1 cellular context compared by ENCODE assay signal in the genomic region with DNA sequence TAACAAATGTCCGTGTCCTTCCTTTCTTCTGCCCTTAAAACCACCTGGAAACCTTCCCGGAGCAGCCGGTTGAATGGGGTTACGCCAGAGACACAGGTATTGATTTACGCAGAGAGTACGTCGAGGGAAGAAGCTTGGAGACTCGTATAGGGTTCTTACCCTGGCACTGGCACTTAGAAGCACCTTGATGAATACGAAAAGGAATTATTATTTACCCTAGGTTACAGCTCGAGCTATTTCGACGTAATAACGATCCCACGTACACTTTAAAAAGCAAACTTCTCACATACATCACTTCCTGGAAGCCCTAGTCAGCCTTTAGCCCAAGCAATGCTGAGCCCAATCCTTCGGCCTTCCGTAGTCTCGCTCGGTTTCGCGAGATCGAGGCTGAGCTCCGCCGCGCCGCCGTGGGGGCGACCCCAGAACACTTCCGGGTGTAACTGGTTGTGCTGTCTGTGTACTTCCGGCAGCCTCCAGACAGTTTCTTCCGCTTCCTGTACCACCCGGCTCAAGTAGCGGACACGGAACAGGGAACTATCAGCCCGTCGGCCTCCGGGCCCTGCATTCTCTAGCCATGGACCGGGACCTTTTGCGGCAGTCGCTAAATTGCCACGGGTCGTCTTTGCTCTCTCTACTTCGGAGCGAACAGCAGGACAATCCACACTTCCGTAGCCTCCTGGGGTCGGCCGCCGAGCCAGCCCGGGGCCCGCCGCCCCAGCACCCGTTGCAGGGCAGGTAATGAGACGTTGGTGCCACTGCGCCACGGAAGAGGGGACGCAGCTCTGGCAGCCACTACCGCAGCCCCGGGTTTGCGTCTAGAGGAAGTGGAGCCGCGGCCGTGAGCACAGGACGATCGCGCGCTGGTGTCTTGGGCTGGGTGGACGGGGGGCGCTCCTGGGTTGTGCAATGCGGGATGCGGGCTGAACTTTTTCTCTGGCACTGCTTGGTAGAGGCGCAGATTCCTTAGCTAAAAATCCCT.
A peak's percentile ranks its signal among the peaks of the same experiment; 100 is the strongest.
TF ChIP-seq lines count a peak whose summit lies in the region.

A gene with protein sequence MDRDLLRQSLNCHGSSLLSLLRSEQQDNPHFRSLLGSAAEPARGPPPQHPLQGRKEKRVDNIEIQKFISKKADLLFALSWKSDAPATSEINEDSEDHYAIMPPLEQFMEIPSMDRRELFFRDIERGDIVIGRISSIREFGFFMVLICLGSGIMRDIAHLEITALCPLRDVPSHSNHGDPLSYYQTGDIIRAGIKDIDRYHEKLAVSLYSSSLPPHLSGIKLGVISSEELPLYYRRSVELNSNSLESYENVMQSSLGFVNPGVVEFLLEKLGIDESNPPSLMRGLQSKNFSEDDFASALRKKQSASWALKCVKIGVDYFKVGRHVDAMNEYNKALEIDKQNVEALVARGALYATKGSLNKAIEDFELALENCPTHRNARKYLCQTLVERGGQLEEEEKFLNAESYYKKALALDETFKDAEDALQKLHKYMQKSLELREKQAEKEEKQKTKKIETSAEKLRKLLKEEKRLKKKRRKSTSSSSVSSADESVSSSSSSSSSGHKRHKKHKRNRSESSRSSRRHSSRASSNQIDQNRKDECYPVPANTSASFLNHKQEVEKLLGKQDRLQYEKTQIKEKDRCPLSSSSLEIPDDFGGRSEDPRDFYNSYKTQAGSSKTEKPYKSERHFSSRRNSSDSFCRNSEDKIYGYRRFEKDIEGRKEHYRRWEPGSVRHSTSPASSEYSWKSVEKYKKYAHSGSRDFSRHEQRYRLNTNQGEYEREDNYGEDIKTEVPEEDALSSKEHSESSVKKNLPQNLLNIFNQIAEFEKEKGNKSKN (plus strand): TSS at position 476 of the 979 bp plus-strand sequence. CDS start 99 bp downstream, at position 575.

TF ChIP-seq in HepG2, 621 proteins besides CTCF, POLR2A, EP300 and RAD21 (continued from another document and continues in another):
- TF ChIP-seq FOXK1 (CRISPR knock-in tag; IDR thresholded peaks at IDR 0.05; ENCODE audit: borderline replicate concordance, low read depth) = peak; percentile 96
- TF ChIP-seq POGZ (CRISPR knock-in tag; IDR thresholded peaks at IDR 0.05) = peak; percentile 98
- TF ChIP-seq PHF8 (CRISPR knock-in tag; IDR thresholded peaks at IDR 0.05) = peak; percentile 93
- 0 out of 2 replicates have a peak, but pooled peaks have one; percentile 28 for TF ChIP-seq ZNF451 (CRISPR knock-in tag; IDR thresholded peaks at IDR 0.05)
- TF ChIP-seq ZC3H13 (CRISPR knock-in tag; IDR thresholded peaks at IDR 0.05) = 0 out of 2 replicates have a peak, but pooled peaks have one; percentile 40
- TF ChIP-seq ZNF10 (CRISPR knock-in tag; IDR thresholded peaks at IDR 0.05; ENCODE audit: borderline replicate concordance, low read depth) = no peak
- peak; percentile 56 for TF ChIP-seq KLF6 (CRISPR knock-in tag; IDR thresholded peaks at IDR 0.05)
- no peak for TF ChIP-seq ZSCAN20 (CRISPR knock-in tag; IDR thresholded peaks at IDR 0.05; ENCODE audit: borderline replicate concordance)
- TF ChIP-seq, protein P1, sequence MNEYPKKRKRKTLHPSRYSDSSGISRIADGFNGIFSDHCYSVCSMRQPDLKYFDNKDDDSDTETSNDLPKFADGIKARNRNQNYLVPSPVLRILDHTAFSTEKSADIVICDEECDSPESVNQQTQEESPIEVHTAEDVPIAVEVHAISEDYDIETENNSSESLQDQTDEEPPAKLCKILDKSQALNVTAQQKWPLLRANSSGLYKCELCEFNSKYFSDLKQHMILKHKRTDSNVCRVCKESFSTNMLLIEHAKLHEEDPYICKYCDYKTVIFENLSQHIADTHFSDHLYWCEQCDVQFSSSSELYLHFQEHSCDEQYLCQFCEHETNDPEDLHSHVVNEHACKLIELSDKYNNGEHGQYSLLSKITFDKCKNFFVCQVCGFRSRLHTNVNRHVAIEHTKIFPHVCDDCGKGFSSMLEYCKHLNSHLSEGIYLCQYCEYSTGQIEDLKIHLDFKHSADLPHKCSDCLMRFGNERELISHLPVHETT (CRISPR knock-in tag; conservative IDR thresholded peaks at IDR 0.05) = peak; percentile 89
- TF ChIP-seq, protein P2, sequence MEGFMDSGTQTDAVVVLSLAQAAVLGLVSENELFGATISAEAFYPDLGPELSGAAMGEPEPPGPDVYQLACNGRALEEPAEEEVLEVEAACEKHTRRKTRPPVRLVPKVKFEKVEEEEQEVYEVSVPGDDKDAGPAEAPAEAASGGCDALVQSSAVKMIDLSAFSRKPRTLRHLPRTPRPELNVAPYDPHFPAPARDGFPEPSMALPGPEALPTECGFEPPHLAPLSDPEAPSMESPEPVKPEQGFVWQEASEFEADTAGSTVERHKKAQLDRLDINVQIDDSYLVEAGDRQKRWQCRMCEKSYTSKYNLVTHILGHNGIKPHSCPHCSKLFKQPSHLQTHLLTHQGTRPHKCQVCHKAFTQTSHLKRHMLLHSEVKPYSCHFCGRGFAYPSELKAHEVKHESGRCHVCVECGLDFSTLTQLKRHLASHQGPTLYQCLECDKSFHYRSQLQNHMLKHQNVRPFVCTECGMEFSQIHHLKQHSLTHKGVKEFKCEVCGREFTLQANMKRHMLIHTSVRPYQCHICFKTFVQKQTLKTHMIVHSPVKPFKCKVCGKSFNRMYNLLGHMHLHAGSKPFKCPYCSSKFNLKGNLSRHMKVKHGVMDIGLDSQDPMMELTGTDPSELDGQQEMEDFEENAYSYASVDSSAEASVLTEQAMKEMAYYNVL (CRISPR knock-in tag; IDR thresholded peaks at IDR 0.05; ENCODE audit: borderline replicate concordance) = 0 out of 2 replicates have a peak, but pooled peaks have one; percentile 46
- TF ChIP-seq AGO1 (IDR thresholded peaks at IDR 0.05; ENCODE audit: low read depth, low read length, poor library complexity, severe bottlenecking) = no peak
- no peak for TF ChIP-seq ZFP36L2 (CRISPR knock-in tag; IDR thresholded peaks at IDR 0.05)
- no peak for TF ChIP-seq NR2F1 (CRISPR knock-in tag; IDR thresholded peaks at IDR 0.05)
- TF ChIP-seq PAF1 (CRISPR knock-in tag; IDR thresholded peaks at IDR 0.05) = no peak
- TF ChIP-seq, protein P3, sequence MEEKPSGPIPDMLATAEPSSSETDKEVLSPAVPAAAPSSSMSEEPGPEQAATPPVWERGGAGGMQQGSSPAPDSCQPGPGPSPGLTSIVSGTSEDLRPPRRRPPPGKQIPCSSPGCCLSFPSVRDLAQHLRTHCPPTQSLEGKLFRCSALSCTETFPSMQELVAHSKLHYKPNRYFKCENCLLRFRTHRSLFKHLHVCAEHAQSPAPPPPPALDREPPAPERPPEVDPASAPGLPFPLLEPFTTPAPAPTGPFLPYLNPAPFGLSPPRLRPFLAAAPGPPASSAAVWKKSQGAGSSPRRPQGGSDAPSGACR (CRISPR knock-in tag; IDR thresholded peaks at IDR 0.05) = peak; percentile 43; the same call in 1 of the 2 replicates
- TF ChIP-seq, protein P4, sequence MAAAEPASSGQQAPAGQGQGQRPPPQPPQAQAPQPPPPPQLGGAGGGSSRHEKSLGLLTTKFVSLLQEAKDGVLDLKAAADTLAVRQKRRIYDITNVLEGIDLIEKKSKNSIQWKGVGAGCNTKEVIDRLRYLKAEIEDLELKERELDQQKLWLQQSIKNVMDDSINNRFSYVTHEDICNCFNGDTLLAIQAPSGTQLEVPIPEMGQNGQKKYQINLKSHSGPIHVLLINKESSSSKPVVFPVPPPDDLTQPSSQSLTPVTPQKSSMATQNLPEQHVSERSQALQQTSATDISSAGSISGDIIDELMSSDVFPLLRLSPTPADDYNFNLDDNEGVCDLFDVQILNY (CRISPR knock-in tag; conservative IDR thresholded peaks at IDR 0.05) = no peak
- TF ChIP-seq ZNF614 (CRISPR knock-in tag; IDR thresholded peaks at IDR 0.05; ENCODE audit: borderline replicate concordance) = peak; percentile 19; the same call in 1 of the 2 replicates
- TF ChIP-seq, protein P5, sequence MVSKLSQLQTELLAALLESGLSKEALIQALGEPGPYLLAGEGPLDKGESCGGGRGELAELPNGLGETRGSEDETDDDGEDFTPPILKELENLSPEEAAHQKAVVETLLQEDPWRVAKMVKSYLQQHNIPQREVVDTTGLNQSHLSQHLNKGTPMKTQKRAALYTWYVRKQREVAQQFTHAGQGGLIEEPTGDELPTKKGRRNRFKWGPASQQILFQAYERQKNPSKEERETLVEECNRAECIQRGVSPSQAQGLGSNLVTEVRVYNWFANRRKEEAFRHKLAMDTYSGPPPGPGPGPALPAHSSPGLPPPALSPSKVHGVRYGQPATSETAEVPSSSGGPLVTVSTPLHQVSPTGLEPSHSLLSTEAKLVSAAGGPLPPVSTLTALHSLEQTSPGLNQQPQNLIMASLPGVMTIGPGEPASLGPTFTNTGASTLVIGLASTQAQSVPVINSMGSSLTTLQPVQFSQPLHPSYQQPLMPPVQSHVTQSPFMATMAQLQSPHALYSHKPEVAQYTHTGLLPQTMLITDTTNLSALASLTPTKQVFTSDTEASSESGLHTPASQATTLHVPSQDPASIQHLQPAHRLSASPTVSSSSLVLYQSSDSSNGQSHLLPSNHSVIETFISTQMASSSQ (IDR thresholded peaks at IDR 0.05; ENCODE audit: low read depth) = no peak
- TF ChIP-seq, protein P5 (CRISPR knock-in tag; IDR thresholded peaks at IDR 0.05; ENCODE audit: borderline replicate concordance) = peak; percentile 57; the same call in 1 of the 2 replicates
- 0 out of 2 replicates have a peak, but pooled peaks have one; percentile 53 for TF ChIP-seq TRIM24 (CRISPR knock-in tag; IDR thresholded peaks at IDR 0.05)
- TF ChIP-seq HNRNPUL1 (IDR thresholded peaks at IDR 0.05; ENCODE audit: low read depth, low read length) = no peak
- no peak for TF ChIP-seq KLF9 (CRISPR knock-in tag; IDR thresholded peaks at IDR 0.05; ENCODE audit: low read depth)
- TF ChIP-seq ZNF431 (CRISPR knock-in tag; IDR thresholded peaks at IDR 0.05; ENCODE audit: borderline replicate concordance, low read depth) = peak; percentile 53; the same call in 1 of the 2 replicates
- TF ChIP-seq ZNF30 (CRISPR knock-in tag; IDR thresholded peaks at IDR 0.05) = no peak
- TF ChIP-seq FOXO1 (CRISPR knock-in tag; IDR thresholded peaks at IDR 0.05) = peak; percentile 48; the same call in 1 of the 2 replicates
- TF ChIP-seq ZFX (CRISPR knock-in tag; IDR thresholded peaks at IDR 0.05; ENCODE audit: low read depth) = peak; percentile 93
- TF ChIP-seq ZNF781 (CRISPR knock-in tag; IDR thresholded peaks at IDR 0.05; ENCODE audit: borderline replicate concordance, not compliant biosample characterization) = peak; percentile 62
- TF ChIP-seq, protein P6, sequence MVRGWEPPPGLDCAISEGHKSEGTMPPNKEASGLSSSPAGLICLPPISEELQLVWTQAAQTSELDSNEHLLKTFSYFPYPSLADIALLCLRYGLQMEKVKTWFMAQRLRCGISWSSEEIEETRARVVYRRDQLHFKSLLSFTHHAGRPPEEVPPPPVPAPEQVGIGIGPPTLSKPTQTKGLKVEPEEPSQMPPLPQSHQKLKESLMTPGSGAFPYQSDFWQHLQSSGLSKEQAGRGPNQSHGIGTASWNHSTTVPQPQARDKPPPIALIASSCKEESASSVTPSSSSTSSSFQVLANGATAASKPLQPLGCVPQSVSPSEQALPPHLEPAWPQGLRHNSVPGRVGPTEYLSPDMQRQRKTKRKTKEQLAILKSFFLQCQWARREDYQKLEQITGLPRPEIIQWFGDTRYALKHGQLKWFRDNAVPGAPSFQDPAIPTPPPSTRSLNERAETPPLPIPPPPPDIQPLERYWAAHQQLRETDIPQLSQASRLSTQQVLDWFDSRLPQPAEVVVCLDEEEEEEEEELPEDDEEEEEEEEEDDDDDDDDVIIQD (CRISPR knock-in tag; IDR thresholded peaks at IDR 0.05; ENCODE audit: low read depth) = peak; percentile 43; the same call in 1 of the 2 replicates
- no peak for TF ChIP-seq ZNF713 (CRISPR knock-in tag; IDR thresholded peaks at IDR 0.05)
- no peak for TF ChIP-seq ZNF761 (CRISPR knock-in tag; conservative IDR thresholded peaks at IDR 0.05)
- no peak; the same call in 1 of the 2 replicates for TF ChIP-seq ZBTB7B (CRISPR knock-in tag; IDR thresholded peaks at IDR 0.05)
- TF ChIP-seq, protein P7, sequence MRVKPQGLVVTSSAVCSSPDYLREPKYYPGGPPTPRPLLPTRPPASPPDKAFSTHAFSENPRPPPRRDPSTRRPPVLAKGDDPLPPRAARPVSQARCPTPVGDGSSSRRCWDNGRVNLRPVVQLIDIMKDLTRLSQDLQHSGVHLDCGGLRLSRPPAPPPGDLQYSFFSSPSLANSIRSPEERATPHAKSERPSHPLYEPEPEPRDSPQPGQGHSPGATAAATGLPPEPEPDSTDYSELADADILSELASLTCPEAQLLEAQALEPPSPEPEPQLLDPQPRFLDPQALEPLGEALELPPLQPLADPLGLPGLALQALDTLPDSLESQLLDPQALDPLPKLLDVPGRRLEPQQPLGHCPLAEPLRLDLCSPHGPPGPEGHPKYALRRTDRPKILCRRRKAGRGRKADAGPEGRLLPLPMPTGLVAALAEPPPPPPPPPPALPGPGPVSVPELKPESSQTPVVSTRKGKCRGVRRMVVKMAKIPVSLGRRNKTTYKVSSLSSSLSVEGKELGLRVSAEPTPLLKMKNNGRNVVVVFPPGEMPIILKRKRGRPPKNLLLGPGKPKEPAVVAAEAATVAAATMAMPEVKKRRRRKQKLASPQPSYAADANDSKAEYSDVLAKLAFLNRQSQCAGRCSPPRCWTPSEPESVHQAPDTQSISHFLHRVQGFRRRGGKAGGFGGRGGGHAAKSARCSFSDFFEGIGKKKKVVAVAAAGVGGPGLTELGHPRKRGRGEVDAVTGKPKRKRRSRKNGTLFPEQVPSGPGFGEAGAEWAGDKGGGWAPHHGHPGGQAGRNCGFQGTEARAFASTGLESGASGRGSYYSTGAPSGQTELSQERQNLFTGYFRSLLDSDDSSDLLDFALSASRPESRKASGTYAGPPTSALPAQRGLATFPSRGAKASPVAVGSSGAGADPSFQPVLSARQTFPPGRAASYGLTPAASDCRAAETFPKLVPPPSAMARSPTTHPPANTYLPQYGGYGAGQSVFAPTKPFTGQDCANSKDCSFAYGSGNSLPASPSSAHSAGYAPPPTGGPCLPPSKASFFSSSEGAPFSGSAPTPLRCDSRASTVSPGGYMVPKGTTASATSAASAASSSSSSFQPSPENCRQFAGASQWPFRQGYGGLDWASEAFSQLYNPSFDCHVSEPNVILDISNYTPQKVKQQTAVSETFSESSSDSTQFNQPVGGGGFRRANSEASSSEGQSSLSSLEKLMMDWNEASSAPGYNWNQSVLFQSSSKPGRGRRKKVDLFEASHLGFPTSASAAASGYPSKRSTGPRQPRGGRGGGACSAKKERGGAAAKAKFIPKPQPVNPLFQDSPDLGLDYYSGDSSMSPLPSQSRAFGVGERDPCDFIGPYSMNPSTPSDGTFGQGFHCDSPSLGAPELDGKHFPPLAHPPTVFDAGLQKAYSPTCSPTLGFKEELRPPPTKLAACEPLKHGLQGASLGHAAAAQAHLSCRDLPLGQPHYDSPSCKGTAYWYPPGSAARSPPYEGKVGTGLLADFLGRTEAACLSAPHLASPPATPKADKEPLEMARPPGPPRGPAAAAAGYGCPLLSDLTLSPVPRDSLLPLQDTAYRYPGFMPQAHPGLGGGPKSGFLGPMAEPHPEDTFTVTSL (CRISPR knock-in tag; IDR thresholded peaks at IDR 0.05; ENCODE audit: borderline replicate concordance) = no peak; the same call in 1 of the 2 replicates
- TF ChIP-seq SP1 (IDR thresholded peaks at IDR 0.05) = no peak
- no peak for TF ChIP-seq SP1 (CRISPR knock-in tag; IDR thresholded peaks at IDR 0.05)
- TF ChIP-seq CCDC6 (CRISPR knock-in tag; IDR thresholded peaks at IDR 0.05) = peak; percentile 77; the same call in 1 of the 2 replicates
- no peak for TF ChIP-seq SRF (IDR thresholded peaks at IDR 0.05; ENCODE audit: low read depth, low read length)
